ENCODE assay signal across 19 cellular contexts in the genomic region with DNA sequence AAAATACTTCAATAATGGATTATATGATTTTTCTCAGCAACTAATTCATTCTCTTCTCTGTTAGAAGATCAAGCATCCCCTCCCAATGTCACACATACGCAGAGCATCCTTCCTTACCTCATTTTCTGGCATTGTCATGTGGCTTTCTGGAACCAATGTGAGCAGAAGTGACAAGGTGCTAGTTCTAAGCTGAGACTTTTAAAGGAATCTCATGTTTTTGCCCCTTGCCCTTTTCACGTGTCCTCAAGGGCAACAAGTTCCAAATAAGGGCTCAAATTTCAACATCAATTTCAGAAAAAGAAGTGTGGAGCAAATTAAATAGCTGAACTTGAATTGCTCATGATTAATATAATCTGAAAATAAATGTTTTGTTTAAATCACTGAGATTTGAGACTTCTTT. TPM values are rescaled to one million over a fixed set of nuclear protein-coding genes. Genes with fewer than 3 reads are reported as not detected.
DNase-seq lines count a peak whose midpoint lies in the region; ATAC-seq and TF ChIP-seq lines count a peak whose summit lies in the region.
"Had no signal": no experiment of that assay in that cellular context is flagged by ENCODE, and none has a peak within 500 bp of the region (broad histone marks: within the 10 kb centered on the region; RNA-seq: fewer than 3 reads in every experiment).

No MANE protein-coding gene starts in this region.

- H3K4me3 ChIP-seq in adipocyte (ENCODE audit: low read length) (peak overlapping the region; percentile 52), uterus (no peak overlapping the region), gastrocnemius medialis (no peak overlapping the region)
- H3K4me3 ChIP-seq: GM23248 had no signal

- DNase-seq in adipocyte (ENCODE audit: low read depth) (no peak), left lobe of liver (ENCODE audit: low spot score) (no peak), uterus (no peak), gastrocnemius medialis (no peak)
- DNase-seq: C1 segment of cervical spinal cord; Calu3; CD4-positive, alpha-beta memory T cell; COR-L47; DMS53; DMS79 treated with DMSO at 0.1 percent for 48 hours; GF-D8; GM23248; H9 had no signal

- H3K9ac ChIP-seq in adipocyte (ENCODE audit: low read length): no peak overlapping the region
- H3K9ac ChIP-seq: GM23248 had no signal

- in situ Hi-C loops in gastrocnemius medialis (cut with MboI; ENCODE audit: low sequenced_read_pairs in 4 of 4): no loop called here

- intact Hi-C loops in uterus (cut with DNase I; ENCODE audit: low total_unique reads): no loop called here
- intact Hi-C loops in gastrocnemius medialis (cut with DNase I; ENCODE audit: low total_unique reads): no loop called here

- H3K27me3 ChIP-seq in adipocyte (replicated peaks; ENCODE audit: control insufficient read depth, insufficient read depth, low read length): no peaks in the 10 kb centered on the region
- no peaks in the 10 kb centered on the region for H3K27me3 ChIP-seq in uterus
- no peaks in the 10 kb centered on the region for H3K27me3 ChIP-seq in gastrocnemius medialis

- ATAC-seq in left lobe of liver (peak; percentile 47), gastrocnemius medialis (no peak)
- ATAC-seq: HCT116 had no signal

- TF ChIP-seq POLR2A in uterus (IDR thresholded peaks at IDR 0.05) (no peak), gastrocnemius medialis (IDR thresholded peaks at IDR 0.05) (no peak)

- H3K4me1 ChIP-seq in adipocyte (ENCODE audit: control insufficient read depth, insufficient read depth, low read length) (peaks cover 2% of the 10 kb centered on the region), uterus (no peaks in the 10 kb centered on the region), gastrocnemius medialis (no peaks in the 10 kb centered on the region)

- H3K36me3 ChIP-seq in adipocyte (ENCODE audit: control insufficient read depth, insufficient read depth, low read length, severe bottlenecking) (no peaks in the 10 kb centered on the region), uterus (no peaks in the 10 kb centered on the region), gastrocnemius medialis (no peaks in the 10 kb centered on the region)

- H3K27ac ChIP-seq in uterus (no peak overlapping the region), gastrocnemius medialis (no peak overlapping the region)
- H3K27ac ChIP-seq: GM23248 had no signal

- H3K9me3 ChIP-seq in adipocyte (ENCODE audit: control insufficient read depth, low read length) (no peaks in the 10 kb centered on the region), uterus (no peaks in the 10 kb centered on the region), gastrocnemius medialis (no peaks in the 10 kb centered on the region)

- TF ChIP-seq CTCF in uterus (IDR thresholded peaks at IDR 0.05) (no peak), gastrocnemius medialis (IDR thresholded peaks at IDR 0.05 in 4 of 5, conservative IDR thresholded peaks at IDR 0.05 in 1 of 5) (no peak)

RNA-seq across cellular contexts. Expression of gene PRR20A, which starts 4.6 kb away (rescaled TPM):
- not detected for total RNA-seq in left lobe of liver
- total RNA-seq in uterus: not detected
- total RNA-seq in gastrocnemius medialis: not detected
- total RNA-seq: A172; A673; Calu3; CD4-positive, alpha-beta memory T cell; Daoy; G401; GM23248; H4; H9 had no signal

RNA-seq across cellular contexts. Expression of gene PRR20B, which starts 11.2 kb away (rescaled TPM):
- total RNA-seq in left lobe of liver (not detected), uterus (not detected), gastrocnemius medialis (not detected)
- total RNA-seq: A172; A673; Calu3; CD4-positive, alpha-beta memory T cell; Daoy; G401; GM23248; H4; H9 had no signal

RNA-seq across cellular contexts. Expression of gene PRR20C, which starts 17.8 kb away (rescaled TPM):
- total RNA-seq in left lobe of liver (not detected), uterus (not detected), gastrocnemius medialis (not detected)
- total RNA-seq: A172; A673; Calu3; CD4-positive, alpha-beta memory T cell; Daoy; G401; GM23248; H4; H9 had no signal

RNA-seq across cellular contexts. Expression of gene PRR20D, which starts 24.3 kb away (rescaled TPM):
- total RNA-seq in left lobe of liver (not detected), uterus (not detected), gastrocnemius medialis (not detected)
- total RNA-seq: A172; A673; Calu3; CD4-positive, alpha-beta memory T cell; Daoy; G401; GM23248; H4; H9 had no signal

RNA-seq across cellular contexts. Expression of gene PRR20E, which starts 30.9 kb away (rescaled TPM):
- total RNA-seq in left lobe of liver (not detected), uterus (not detected), gastrocnemius medialis (not detected)
- total RNA-seq: A172; A673; Calu3; CD4-positive, alpha-beta memory T cell; Daoy; G401; GM23248; H4; H9 had no signal
